Comparison of ENCODE assay signal across 8 cellular contexts in genomic region chr11:71451596-71452353, GRCh38. TPM values are rescaled to one million over a fixed set of nuclear protein-coding genes. Genes with fewer than 3 reads are reported as not detected.
DNase-seq lines count a peak whose midpoint lies in the region; ATAC-seq and TF ChIP-seq lines count a peak whose summit lies in the region.

No MANE protein-coding gene starts in this region.

- H3K9ac ChIP-seq in endocrine pancreas (ENCODE audit: control insufficient read depth, insufficient read depth, low read length): peak overlapping the region; percentile 50

- H3K4me3 Mint-ChIP-seq in natural killer cell treated with Interleukin-12 subunit alpha and Interleukin-12 subunit beta and Interleukin-15 and Interleukin-18, amount 100 ng/mL, for 72 hours: peak overlapping the region; percentile 91

- DNase-seq in NCI-H2171 treated with DMSO at 0.1 percent for 48 hours (lab: John Stamatoyannopoulos, UW) (peak; percentile 54), NCI-H2171 (lab: John Stamatoyannopoulos, UW) (no peak), RWPE2 (ENCODE audit: low spot score) (peak; percentile 51), MV-4-11 (lab: John Stamatoyannopoulos, UW) (no peak)
- DNase-seq in natural killer cell treated with Interleukin-12 subunit alpha and Interleukin-12 subunit beta and Interleukin-15 and Interleukin-18, amount 100 ng/mL, for 72 hours (ENCODE audit: low spot score): peak; percentile 56

- no peaks in the 10 kb centered on the region for H3K27me3 ChIP-seq in RWPE2 (ENCODE audit: insufficient read depth, poor library complexity, severe bottlenecking)
- H3K27me3 ChIP-seq in endocrine pancreas (ENCODE audit: control insufficient read depth, insufficient read depth, low read length): no peaks in the 10 kb centered on the region

- TF ChIP-seq CTCF in RWPE2 (IDR thresholded peaks at IDR 0.05; ENCODE audit: poor library complexity, severe bottlenecking): no peak

- no peaks in the 10 kb centered on the region for H3K9me3 ChIP-seq in RWPE2 (ENCODE audit: severe bottlenecking)
- no peaks in the 10 kb centered on the region for H3K9me3 ChIP-seq in endocrine pancreas (ENCODE audit: control insufficient read depth, low read length)

- no peaks in the 10 kb centered on the region for H3K9me3 Mint-ChIP-seq in natural killer cell treated with Interleukin-12 subunit alpha and Interleukin-12 subunit beta and Interleukin-15 and Interleukin-18, amount 100 ng/mL, for 72 hours

- H3K27ac ChIP-seq in RWPE2 (ENCODE audit: poor library complexity, severe bottlenecking): peak overlapping the region; percentile 47

- no peaks in the 10 kb centered on the region for H3K27me3 Mint-ChIP-seq in natural killer cell treated with Interleukin-12 subunit alpha and Interleukin-12 subunit beta and Interleukin-15 and Interleukin-18, amount 100 ng/mL, for 72 hours

- ATAC-seq in RWPE2 (ENCODE audit: low read depth) (no peak), HG03378 (IDR thresholded peaks at IDR 0.05; ENCODE audit: unreplicated experiment) (no peak), HG03439 (IDR thresholded peaks at IDR 0.05; ENCODE audit: unreplicated experiment) (no peak)
- no peak for ATAC-seq in natural killer cell treated with Interleukin-12 subunit alpha and Interleukin-12 subunit beta and Interleukin-15 and Interleukin-18, amount 100 ng/mL, for 72 hours

- H3K4me1 ChIP-seq in RWPE2 (ENCODE audit: insufficient read depth, poor library complexity, severe bottlenecking) (peaks cover 12% of the 10 kb centered on the region), endocrine pancreas (ENCODE audit: control insufficient read depth, insufficient read depth, low read length) (no peaks in the 10 kb centered on the region)

- H3K4me1 Mint-ChIP-seq in natural killer cell treated with Interleukin-12 subunit alpha and Interleukin-12 subunit beta and Interleukin-15 and Interleukin-18, amount 100 ng/mL, for 72 hours (ENCODE audit: low read depth in 2 of 2): peaks cover 49 to 65% of the 10 kb centered on the region in 2 donors

- H3K36me3 ChIP-seq in RWPE2 (ENCODE audit: low read depth) (peaks cover 27% of the 10 kb centered on the region), endocrine pancreas (ENCODE audit: control insufficient read depth, insufficient read depth, low read length) (no peaks in the 10 kb centered on the region)

- H3K36me3 Mint-ChIP-seq in natural killer cell treated with Interleukin-12 subunit alpha and Interleukin-12 subunit beta and Interleukin-15 and Interleukin-18, amount 100 ng/mL, for 72 hours: peaks cover 8% of the 10 kb centered on the region

- peak overlapping the region; percentile 93 to 96 for H3K27ac Mint-ChIP-seq in natural killer cell treated with Interleukin-12 subunit alpha and Interleukin-12 subunit beta and Interleukin-15 and Interleukin-18, amount 100 ng/mL, for 72 hours

- H3K4me3 ChIP-seq in RWPE2 (ENCODE audit: severe bottlenecking) (peak overlapping the region; percentile 90), endocrine pancreas (ENCODE audit: control insufficient read depth, insufficient read depth, low read length) (peak overlapping the region; percentile 92)

RNA-seq across cellular contexts. Expression of gene NADSYN1, which starts 1.2 kb away (rescaled TPM):
- total RNA-seq in natural killer cell treated with Interleukin-12 subunit alpha and Interleukin-12 subunit beta and Interleukin-15 and Interleukin-18, amount 100 ng/mL, for 72 hours: 100 to 1,000 TPM; 117 to 129 TPM

RNA-seq across cellular contexts. Expression of gene DHCR7, which starts 3.6 kb away (rescaled TPM):
- 100 to 1,000 TPM in 1 of 2 donors, 10 to 100 TPM in 1; 75.8 to 104 TPM for total RNA-seq in natural killer cell treated with Interleukin-12 subunit alpha and Interleukin-12 subunit beta and Interleukin-15 and Interleukin-18, amount 100 ng/mL, for 72 hours

Comparison
In these comparisons a context has a peak if more than half of its experiments do, and no peak if none do; other contexts are left out.
1. DNase-seq: peak in NCI-H2171 treated with DMSO at 0.1 percent for 48 hours (single experiment), RWPE2 (single experiment) and natural killer cell treated with Interleukin-12 subunit alpha and Interleukin-12 subunit beta and Interleukin-15 and Interleukin-18, amount 100 ng/mL, for 72 hours (single experiment); none in NCI-H2171 (single experiment) and MV-4-11 (single experiment).